In the genomic region with DNA sequence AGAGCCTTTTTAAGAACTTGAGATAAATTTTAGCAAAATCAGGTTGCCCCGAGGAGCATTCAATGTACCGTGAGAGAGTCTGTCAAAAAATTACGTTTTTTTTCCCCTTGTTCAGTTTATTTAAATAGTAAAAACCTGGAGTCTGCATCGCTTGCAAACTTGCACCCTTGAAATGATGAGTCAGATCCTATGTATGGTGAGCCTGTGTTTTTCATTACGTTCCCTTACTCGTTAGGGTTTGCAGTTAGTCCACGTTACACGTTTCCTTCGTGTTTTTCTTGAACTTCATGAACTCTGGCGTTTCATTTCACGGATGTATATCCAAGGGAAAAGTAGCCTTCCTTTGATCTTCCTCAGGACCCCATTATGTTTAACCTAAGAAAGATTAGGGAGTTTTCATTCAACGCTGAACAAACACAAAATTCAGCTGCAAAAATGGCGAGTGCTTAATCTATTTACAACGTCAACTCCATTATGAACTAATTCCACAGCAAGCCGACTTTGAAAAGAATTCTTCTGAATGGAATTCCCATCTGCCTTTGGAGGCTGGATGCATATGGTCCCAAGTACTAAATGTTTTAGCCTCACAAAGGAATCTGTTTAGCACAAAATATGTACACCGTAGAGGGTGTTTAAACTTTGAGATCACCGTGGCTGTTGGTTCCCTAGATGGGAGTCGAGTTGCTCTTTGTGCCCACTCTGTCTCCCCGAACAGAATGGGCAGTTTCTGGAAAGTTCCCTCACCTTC, we compare ENCODE assay signal across 2 cellular contexts.
TF ChIP-seq lines count a peak whose summit lies in the region.

No MANE protein-coding gene starts in this region.

TF ChIP-seq in IMR-90, 13 proteins besides CTCF, POLR2A, EP300 and RAD21:
- TF ChIP-seq FOS (IDR thresholded peaks at IDR 0.05; ENCODE audit: low read depth, low read length) (no peak), MAFK (IDR thresholded peaks at IDR 0.05; ENCODE audit: low read depth, low read length) (peak; percentile 65)
TF ChIP-seq in IMR-90: peak in this region for 1.

TF ChIP-seq in H1, 55 proteins besides CTCF, POLR2A, EP300 and RAD21:
- TF ChIP-seq SIRT6 (IDR thresholded peaks at IDR 0.05; ENCODE audit: low read length) (no peak), BCL11A (IDR thresholded peaks at IDR 0.05; ENCODE audit: low read depth in 2 of 2, low read length in 2 of 2) (no peak), CBX8 (IDR thresholded peaks at IDR 0.05; ENCODE audit: borderline replicate concordance, low read depth, low read length) (no peak), GABPA (IDR thresholded peaks at IDR 0.05; ENCODE audit: borderline replicate concordance, insufficient read depth, low read length) (no peak), BACH1 (IDR thresholded peaks at IDR 0.05; ENCODE audit: low read length) (no peak), TAF7 (optimal IDR thresholded peaks at IDR 0.05; ENCODE audit: borderline replicate concordance, low read depth, low read length) (no peak), HDAC2 (IDR thresholded peaks at IDR 0.05; ENCODE audit: borderline replicate concordance in 1 of 2, low read depth in 2 of 2, low read length in 2 of 2) (no peak), JUND (IDR thresholded peaks at IDR 0.05; ENCODE audit: low read length) (no peak), SAP30 (IDR thresholded peaks at IDR 0.05; ENCODE audit: insufficient read depth, insufficient replicate concordance, low read length) (no peak), NRF1 (IDR thresholded peaks at IDR 0.05; ENCODE audit: low read depth, low read length) (no peak), KDM5A (IDR thresholded peaks at IDR 0.05; ENCODE audit: low read length) (no peak), KDM1A (IDR thresholded peaks at IDR 0.05; ENCODE audit: borderline replicate concordance, low read length) (no peak), SIN3A (conservative IDR thresholded peaks at IDR 0.05 in 1 of 2, IDR thresholded peaks at IDR 0.05 in 1 of 2; ENCODE audit: low read depth in 1 of 2, low read length in 2 of 2) (no peak), BRCA1 (IDR thresholded peaks at IDR 0.05; ENCODE audit: low read depth, low read length) (no peak), CHD2 (IDR thresholded peaks at IDR 0.05; ENCODE audit: low read length) (no peak), MAFK (IDR thresholded peaks at IDR 0.05; ENCODE audit: low read depth, low read length) (no peak), FOSL1 (IDR thresholded peaks at IDR 0.05; ENCODE audit: insufficient read depth, low read depth, low read length) (no peak), NANOG (IDR thresholded peaks at IDR 0.05; ENCODE audit: insufficient read depth, low read depth, low read length, poor library complexity, severe bottlenecking) (no peak), TCF12 (IDR thresholded peaks at IDR 0.05; ENCODE audit: low read depth, low read length) (no peak)
- TF ChIP-seq, protein P1, sequence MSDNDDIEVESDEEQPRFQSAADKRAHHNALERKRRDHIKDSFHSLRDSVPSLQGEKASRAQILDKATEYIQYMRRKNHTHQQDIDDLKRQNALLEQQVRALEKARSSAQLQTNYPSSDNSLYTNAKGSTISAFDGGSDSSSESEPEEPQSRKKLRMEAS (IDR thresholded peaks at IDR 0.05), result no peak
